In genomic region chr15:48974865-48975264, GRCh38 we compare ENCODE assay signal across 9 cellular contexts. TPM values are rescaled to one million over a fixed set of nuclear protein-coding genes. Genes with fewer than 3 reads are reported as not detected.
A peak's percentile ranks its signal among the peaks of the same experiment; 100 is the strongest.
DNase-seq lines count a peak whose midpoint lies in the region; ATAC-seq and TF ChIP-seq lines count a peak whose summit lies in the region.
"Had no signal": no experiment of that assay in that cellular context is flagged by ENCODE, and none has a peak within 500 bp of the region (broad histone marks: within the 10 kb centered on the region; RNA-seq: fewer than 3 reads in every experiment).

No MANE protein-coding gene starts in this region.

- H3K27ac ChIP-seq in A673 (ENCODE audit: low read depth, low read length, poor library complexity, severe bottlenecking) (no peak overlapping the region), angular gyrus (ENCODE audit: low read depth, low read length) (peak overlapping the region; percentile 89), gastroesophageal sphincter (peak overlapping the region in 1 of 4 donors; percentile 81)

- H3K27me3 ChIP-seq in A673 (replicated peaks; ENCODE audit: insufficient read depth, low read depth, low read length, poor library complexity) = no peaks in the 10 kb centered on the region
- no peaks in the 10 kb centered on the region for H3K27me3 ChIP-seq in gastroesophageal sphincter

- intact Hi-C loops in A673 (cut with micrococcal nuclease; ENCODE audit: unreplicated experiment) = no loop called here

- TF ChIP-seq POLR2A in gastroesophageal sphincter (IDR thresholded peaks at IDR 0.05) = no peak

- ATAC-seq in HG03571 (IDR thresholded peaks at IDR 0.05; ENCODE audit: unreplicated experiment) (no peak), gastroesophageal sphincter (no peak)

- H3K4me3 ChIP-seq in A673 (ENCODE audit: low read depth, low read length, poor library complexity, severe bottlenecking) (no peak overlapping the region), gastroesophageal sphincter (no peak overlapping the region)

- TF ChIP-seq EP300 in gastroesophageal sphincter (IDR thresholded peaks at IDR 0.05) = no peak

- DNase-seq in A673 (ENCODE audit: low spot score) = peak; percentile 31
- DNase-seq in HuH-7 (ENCODE audit: low spot score) = peak; percentile 48
- DNase-seq in medulla oblongata (ENCODE audit: extremely low spot score) = peak; percentile 60
- DNase-seq in SKM-1 treated with dmso at 0.1 percent for 144 hours (lab: John Stamatoyannopoulos, UW; ENCODE audit: unreplicated experiment) = no peak
- DNase-seq in mesenteric fat pad (ENCODE audit: low spot score) = no peak

- no peak for TF ChIP-seq CTCF in A673 (conservative IDR thresholded peaks at IDR 0.05; ENCODE audit: low read depth, low read length)
- no peak for TF ChIP-seq CTCF in gastroesophageal sphincter (IDR thresholded peaks at IDR 0.05)

- no TSS peak for BruUV-seq in A673 (replicated peaks; lab: Mats Ljungman, UMichigan)

- H3K36me3 ChIP-seq in A673 (ENCODE audit: insufficient read depth, low read length, poor library complexity, severe bottlenecking) (no peaks in the 10 kb centered on the region), gastroesophageal sphincter (no peaks in the 10 kb centered on the region)
- H3K36me3 ChIP-seq: left ventricle myocardium inferior had no signal

- 46 to 64% methylated on average over 2 of the region's 2 CpGs for WGBS in gastroesophageal sphincter (ENCODE audit: low coverage in 1 of 2), 2 donors

- CTCF ChIA-PET in A673 (lab: Charles Lee) = interaction anchor here (0.6 to 1.7 kb wide), 3 partner anchors 97 to 279 kb away, joined by 3 to 11 read pairs (median 3); partner anchors contain the start of gene EID1

- H3K4me1 ChIP-seq in A673 (ENCODE audit: insufficient read depth, low read length, poor library complexity, severe bottlenecking) (peaks cover 7% of the 10 kb centered on the region), gastroesophageal sphincter (peaks cover 0 to 15% (median 0%) of the 10 kb centered on the region in 3 donors)

- H3K9me3 ChIP-seq in A673 (ENCODE audit: low read depth, low read length, poor library complexity, severe bottlenecking) = no peaks in the 10 kb centered on the region
- no peaks in the 10 kb centered on the region for H3K9me3 ChIP-seq in gastroesophageal sphincter
- H3K9me3 ChIP-seq: left ventricle myocardium inferior had no signal

- POLR2A ChIA-PET in A673 (lab: Charles Lee; ENCODE audit: low non-redundant PET) = interaction anchor here (0.7 kb wide), 1 partner anchor 1260 kb away, joined by 4 read pairs; no protein-coding TSS in a partner anchor

RNA-seq across cellular contexts. Expression of gene SHC4, which starts 11.1 kb away (rescaled TPM):
- total RNA-seq in A673 (2021) (0.57 and 0.73 TPM in 2 replicates), gastroesophageal sphincter (1 to 10 TPM; 1.4 to 4.2 (median 2.1) TPM), mesenteric fat pad (not detected)

Comparison
In these comparisons a context has a peak if more than half of its experiments do, and no peak if none do; other contexts are left out.
1. DNase-seq: peak in A673 (single experiment), HuH-7 (single experiment) and medulla oblongata (single experiment); none in SKM-1 treated with dmso at 0.1 percent for 144 hours (single experiment) and mesenteric fat pad (single experiment).